18 cellular contexts compared by ENCODE assay signal in the genomic region with DNA sequence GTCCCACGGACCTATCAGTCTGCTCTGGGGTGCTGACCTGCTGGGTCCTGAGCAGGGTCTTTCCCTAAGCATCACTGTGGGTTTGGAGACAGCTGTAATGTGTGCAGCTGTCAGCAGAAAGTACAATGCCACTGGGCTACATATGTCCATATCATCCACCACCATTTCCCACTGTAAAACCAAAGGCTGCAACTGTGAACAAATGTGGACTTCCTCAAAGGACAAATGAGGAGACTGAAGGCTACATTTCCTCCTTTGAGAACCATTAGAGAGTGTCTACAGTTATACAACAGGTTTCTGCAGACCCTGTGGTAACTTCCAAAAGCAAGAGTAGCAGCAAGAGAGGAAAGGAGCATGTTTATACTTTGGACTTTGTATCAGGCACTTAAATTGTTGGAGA.
"Had no signal": no experiment of that assay in that cellular context is flagged by ENCODE, and none has a peak within 500 bp of the region (broad histone marks: within the 10 kb centered on the region; RNA-seq: fewer than 3 reads in every experiment).

No MANE protein-coding gene starts in this region.

- H3K27ac ChIP-seq: body of pancreas, neural progenitor cell, parathyroid adenoma, testis had no signal

- H2AFZ ChIP-seq: neural progenitor cell, parathyroid adenoma had no signal

- H3K4me1 Mint-ChIP-seq: activated naive CD4-positive, alpha-beta T cell treated with anti-CD3 and anti-CD28 coated beads, Interleukin-2, amount 10 ng/mL, durations not matched to agents 7 days and 5 days; activated T-helper 17 cell treated with anti-CD3 and anti-CD28 coated beads, Interleukin-2, amount 50 U/mL, for 72 hours; neural progenitor cell had no signal

- H3K9me3 ChIP-seq: body of pancreas, testis had no signal

- H3K4me3 Mint-ChIP-seq: activated naive CD4-positive, alpha-beta T cell treated with anti-CD3 and anti-CD28 coated beads, Interleukin-2, amount 10 ng/mL, durations not matched to agents 7 days and 5 days; activated T-helper 17 cell treated with anti-CD3 and anti-CD28 coated beads, Interleukin-2, amount 50 U/mL, for 72 hours; neural progenitor cell had no signal

- H3K4me2 ChIP-seq: neural progenitor cell had no signal

- H3K9ac ChIP-seq: neural progenitor cell, parathyroid adenoma had no signal

- ATAC-seq: activated T-helper 17 cell treated with anti-CD3 and anti-CD28 coated beads, Interleukin-2, amount 50 U/mL, for 72 hours; body of pancreas; esophagus mucosa; left ventricle myocardium superior; stimulated activated naive CD8-positive, alpha-beta T cell treated with anti-CD3 and anti-CD28 coated beads, Interleukin-15, Interleukin-2, amounts not matched to agents 100 U/mL and 50 U/mL, for 24 hours had no signal

- H3K4me3 ChIP-seq: body of pancreas, neural progenitor cell, testis had no signal

- H3K27me3 ChIP-seq: body of pancreas, neural progenitor cell, testis had no signal

- H3K36me3 ChIP-seq: neural progenitor cell had no signal

- FAIRE-seq: islet of Langerhans had no signal

- H3K4me1 ChIP-seq: body of pancreas, neural progenitor cell had no signal

- H3K27ac Mint-ChIP-seq: activated naive CD4-positive, alpha-beta T cell treated with anti-CD3 and anti-CD28 coated beads, Interleukin-2, amount 10 ng/mL, durations not matched to agents 7 days and 5 days; activated T-helper 17 cell treated with anti-CD3 and anti-CD28 coated beads, Interleukin-2, amount 50 U/mL, for 72 hours; neural progenitor cell had no signal

- H3K9me3 Mint-ChIP-seq: activated naive CD4-positive, alpha-beta T cell treated with anti-CD3 and anti-CD28 coated beads, Interleukin-2, amount 10 ng/mL, durations not matched to agents 7 days and 5 days; activated T-helper 17 cell treated with anti-CD3 and anti-CD28 coated beads, Interleukin-2, amount 50 U/mL, for 72 hours had no signal

- DNase-seq: activated CD4-positive, alpha-beta T cell treated with anti-CD3 and anti-CD28 coated beads, Interleukin-2, amount 50 U/mL, for 1 hour; activated CD4-positive, CD25-positive, alpha-beta regulatory T cell; activated naive CD4-positive, alpha-beta T cell treated with anti-CD3 and anti-CD28 coated beads, Interleukin-2, amount 10 ng/mL, durations not matched to agents 7 days and 5 days; activated T-cell treated with anti-CD3 and anti-CD28 coated beads for 4 hours; body of pancreas; dermis blood vessel endothelial cell; glutamatergic neuron; left ventricle myocardium superior; stimulated activated CD4-positive, alpha-beta T cell treated with anti-CD3 and anti-CD28 coated beads, Interleukin-4, amount 100 ng/mL, for 1 hour; stimulated activated CD8-positive, alpha-beta memory T cell treated with anti-CD3 and anti-CD28 coated beads, Interleukin-4, amount 100 ng/mL, for 48 hours; stimulated activated naive CD8-positive, alpha-beta T cell treated with anti-CD3 and anti-CD28 coated beads, Interleukin-15, Interleukin-2, amounts not matched to agents 100 U/mL and 50 U/mL, for 24 hours; T-helper 2 cell; testis had no signal

- H3K27me3 Mint-ChIP-seq: activated naive CD4-positive, alpha-beta T cell treated with anti-CD3 and anti-CD28 coated beads, Interleukin-2, amount 10 ng/mL, durations not matched to agents 7 days and 5 days; activated T-helper 17 cell treated with anti-CD3 and anti-CD28 coated beads, Interleukin-2, amount 50 U/mL, for 72 hours had no signal
